In the genomic region with DNA sequence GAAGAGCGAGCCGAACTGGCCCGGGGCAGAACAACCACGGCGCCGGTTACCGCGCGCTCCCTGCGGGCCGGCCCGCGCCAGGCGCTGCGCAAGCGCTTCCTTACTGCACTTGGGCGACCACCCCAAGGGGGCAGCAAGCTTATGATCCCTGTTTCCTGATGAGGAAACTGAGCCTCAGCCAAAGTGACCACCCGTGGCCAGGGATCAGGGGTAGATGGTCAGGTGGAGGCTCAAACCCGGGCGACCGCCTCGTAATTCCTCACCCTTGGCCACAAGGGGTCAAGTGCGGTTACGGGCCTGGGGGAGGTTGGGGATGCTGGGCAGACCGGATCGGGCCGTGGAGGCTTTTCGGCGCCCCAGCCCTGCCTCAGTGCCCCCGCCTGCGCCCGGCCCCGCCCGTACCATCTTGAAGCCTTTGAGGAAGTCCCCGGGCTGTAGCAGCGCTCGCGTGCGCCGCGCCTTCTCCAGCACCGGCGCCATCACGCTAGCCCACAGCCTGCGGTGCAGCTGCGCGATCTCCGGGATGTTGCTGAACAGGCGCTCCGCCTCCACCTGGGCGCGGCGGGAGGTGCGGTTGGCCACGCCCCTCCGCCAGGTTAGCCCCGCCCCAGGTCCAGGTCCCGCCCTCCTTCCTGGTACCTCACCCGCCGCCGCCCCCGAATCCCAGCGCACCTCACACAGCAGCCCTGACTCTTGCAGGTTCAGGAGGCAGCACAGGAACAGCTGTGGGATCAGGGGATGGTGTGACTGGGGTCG, we compare ENCODE assay signal across 16 cellular contexts. TPM values are rescaled to one million over a fixed set of nuclear protein-coding genes. Genes with fewer than 3 reads are reported as not detected.
DNase-seq lines count a peak whose midpoint lies in the region; ATAC-seq and TF ChIP-seq lines count a peak whose summit lies in the region.
"Had no signal": no experiment of that assay in that cellular context is flagged by ENCODE, and none has a peak within 500 bp of the region (broad histone marks: within the 10 kb centered on the region; RNA-seq: fewer than 3 reads in every experiment).

No MANE protein-coding gene starts in this region.

- POLR2A ChIA-PET in activated CD8-positive, alpha-beta T cell treated with anti-CD3 and anti-CD28 coated beads for 36 hours (lab: Charles Lee): no interaction called here

- no peak for DNase-seq in HFFc6
- no peak for DNase-seq in NCI-H446 (lab: John Stamatoyannopoulos, UW)
- no peak for DNase-seq in activated CD8-positive, alpha-beta T cell treated with anti-CD3 and anti-CD28 coated beads for 36 hours
- DNase-seq: activated B cell treated with CpG ODN at 0.5 μM for 24 hours, activated T-cell treated with anti-CD3 and anti-CD28 coated beads for 4 hours, adrenal gland, BE2C, DMS79 treated with DMSO at 0.1 percent for 48 hours, immature natural killer cell, naive B cell had no signal

- H3K9me3 ChIP-seq in duodenal mucosa (ENCODE audit: control insufficient read depth in 1 of 2, low read length in 2 of 2) (no peaks in the 10 kb centered on the region), muscle layer of duodenum (ENCODE audit: control insufficient read depth in 1 of 2, low read length in 2 of 2) (no peaks in the 10 kb centered on the region)
- H3K9me3 ChIP-seq: adrenal gland, BE2C had no signal

- peak overlapping the region; percentile 67 to 76 for H3K9ac ChIP-seq in duodenal mucosa (ENCODE audit: low read depth in 1 of 2, low read length in 2 of 2)

- H3K27ac Mint-ChIP-seq in HFFc6: no peak overlapping the region
- H3K27ac Mint-ChIP-seq in activated CD8-positive, alpha-beta T cell treated with anti-CD3 and anti-CD28 coated beads for 36 hours: no peak overlapping the region
- H3K27ac Mint-ChIP-seq: activated B cell treated with CpG ODN at 0.5 μM for 24 hours; immature natural killer cell; naive B cell; stimulated activated naive CD8-positive, alpha-beta T cell treated with anti-CD3 and anti-CD28 coated beads, Interleukin-15, Interleukin-2, amounts not matched to agents 100 ng/mL and 50 ng/mL, for 24 hours had no signal

- no peaks in the 10 kb centered on the region for H3K36me3 Mint-ChIP-seq in HFFc6 (ENCODE audit: low read depth)
- no peaks in the 10 kb centered on the region for H3K36me3 Mint-ChIP-seq in activated CD8-positive, alpha-beta T cell treated with anti-CD3 and anti-CD28 coated beads for 36 hours (ENCODE audit: low read depth)
- H3K36me3 Mint-ChIP-seq: immature natural killer cell, naive B cell had no signal

- intact Hi-C loops in activated CD8-positive, alpha-beta T cell treated with anti-CD3 and anti-CD28 coated beads for 36 hours (cut with micrococcal nuclease): no loop called here

- no peaks in the 10 kb centered on the region for H3K9me3 Mint-ChIP-seq in HFFc6
- H3K9me3 Mint-ChIP-seq in activated CD8-positive, alpha-beta T cell treated with anti-CD3 and anti-CD28 coated beads for 36 hours: no peaks in the 10 kb centered on the region
- H3K9me3 Mint-ChIP-seq: activated B cell treated with CpG ODN at 0.5 μM for 24 hours; immature natural killer cell; naive B cell; stimulated activated naive CD8-positive, alpha-beta T cell treated with anti-CD3 and anti-CD28 coated beads, Interleukin-15, Interleukin-2, amounts not matched to agents 100 ng/mL and 50 ng/mL, for 24 hours had no signal

- peak overlapping the region; percentile 98 for H3K27ac ChIP-seq in duodenal mucosa (ENCODE audit: low read depth, low read length)
- peak overlapping the region; percentile 81 for H3K27ac ChIP-seq in muscle layer of duodenum (ENCODE audit: low read length)
- H3K27ac ChIP-seq: adrenal gland had no signal

- peak; percentile 10; the same call in 1 of the 2 replicates for TF ChIP-seq CTCF in HFFc6 (IDR thresholded peaks at IDR 0.05)
- no peak for TF ChIP-seq CTCF in activated CD8-positive, alpha-beta T cell treated with anti-CD3 and anti-CD28 coated beads for 36 hours (IDR thresholded peaks at IDR 0.05)

- H3K4me1 Mint-ChIP-seq in HFFc6 (ENCODE audit: low read depth): no peaks in the 10 kb centered on the region
- peaks cover 2% of the 10 kb centered on the region for H3K4me1 Mint-ChIP-seq in activated CD8-positive, alpha-beta T cell treated with anti-CD3 and anti-CD28 coated beads for 36 hours (ENCODE audit: low read depth)
- H3K4me1 Mint-ChIP-seq: activated B cell treated with CpG ODN at 0.5 μM for 24 hours, immature natural killer cell had no signal

- H3K27me3 ChIP-seq in duodenal mucosa (ENCODE audit: control insufficient read depth in 1 of 2, insufficient read depth in 2 of 2, low read length in 2 of 2): no peaks in the 10 kb centered on the region
- H3K27me3 ChIP-seq in muscle layer of duodenum (ENCODE audit: low read depth, low read length): no peaks in the 10 kb centered on the region
- H3K27me3 ChIP-seq: adrenal gland, BE2C had no signal

- H3K4me1 ChIP-seq in duodenal mucosa (ENCODE audit: control insufficient read depth in 1 of 2, insufficient read depth in 2 of 2, low read length in 2 of 2) (peaks cover 26 to 29% of the 10 kb centered on the region in 2 donors), muscle layer of duodenum (ENCODE audit: control insufficient read depth in 1 of 2, insufficient read depth in 2 of 2, low read length in 2 of 2) (no peaks in the 10 kb centered on the region)
- H3K4me1 ChIP-seq: adrenal gland, BE2C had no signal

- H3K4me3 Mint-ChIP-seq in HFFc6: no peak overlapping the region
- H3K4me3 Mint-ChIP-seq in activated CD8-positive, alpha-beta T cell treated with anti-CD3 and anti-CD28 coated beads for 36 hours: no peak overlapping the region
- H3K4me3 Mint-ChIP-seq: activated B cell treated with CpG ODN at 0.5 μM for 24 hours; immature natural killer cell; naive B cell; stimulated activated naive CD8-positive, alpha-beta T cell treated with anti-CD3 and anti-CD28 coated beads, Interleukin-15, Interleukin-2, amounts not matched to agents 100 ng/mL and 50 ng/mL, for 24 hours had no signal

- CTCF ChIA-PET in activated CD8-positive, alpha-beta T cell treated with anti-CD3 and anti-CD28 coated beads for 36 hours (lab: Charles Lee): interaction anchor here (0.8 to 2.6 kb wide), 8 partner anchors 8 to 48 kb away, joined by 3 to 10 read pairs (median 4); no protein-coding TSS in a partner anchor

- no peak for ATAC-seq in GM18909 (IDR thresholded peaks at IDR 0.05; ENCODE audit: poor library complexity, unreplicated experiment)
- ATAC-seq in activated CD8-positive, alpha-beta T cell treated with anti-CD3 and anti-CD28 coated beads for 36 hours: no peak
- ATAC-seq: GM12878 had no signal

- H3K4me3 ChIP-seq in duodenal mucosa (ENCODE audit: low read depth in 1 of 2, low read length in 2 of 2): peak overlapping the region; percentile 43 to 67
- no peak overlapping the region for H3K4me3 ChIP-seq in muscle layer of duodenum (ENCODE audit: low read depth in 1 of 2, low read length in 2 of 2)
- H3K4me3 ChIP-seq: adrenal gland, GM12878 had no signal

- H3K36me3 ChIP-seq in duodenal mucosa (ENCODE audit: control insufficient read depth in 1 of 2, insufficient read depth in 2 of 2, low read length in 2 of 2): peaks cover 12 to 16% of the 10 kb centered on the region in 2 donors
- H3K36me3 ChIP-seq in muscle layer of duodenum (ENCODE audit: control insufficient read depth in 1 of 2, insufficient read depth in 2 of 2, low read length in 2 of 2): peaks cover 0 to 34% of the 10 kb centered on the region in 2 donors
- H3K36me3 ChIP-seq: BE2C had no signal

- H3K27me3 Mint-ChIP-seq in HFFc6 (ENCODE audit: insufficient read depth): peaks cover 5% of the 10 kb centered on the region
- H3K27me3 Mint-ChIP-seq in activated CD8-positive, alpha-beta T cell treated with anti-CD3 and anti-CD28 coated beads for 36 hours: no peaks in the 10 kb centered on the region
- H3K27me3 Mint-ChIP-seq: stimulated activated naive CD8-positive, alpha-beta T cell treated with anti-CD3 and anti-CD28 coated beads, Interleukin-15, Interleukin-2, amounts not matched to agents 100 ng/mL and 50 ng/mL, for 24 hours had no signal

RNA-seq across cellular contexts. Expression of a gene that starts 5.3 kb away (rescaled TPM):
- 1 to 10 TPM; 1.8 to 3.2 (median 2.7) TPM for total RNA-seq in HFFc6 (2021; fragmentation: NEBNext Ultra II Directional; extraction: Animal tissue kit (Norgen Biotek cat#: 25700))
- total RNA-seq in activated CD8-positive, alpha-beta T cell treated with anti-CD3 and anti-CD28 coated beads for 36 hours: 10 to 100 TPM; 55.8 to 57.8 TPM

RNA-seq across cellular contexts. Expression of a gene that starts 20.2 kb away (rescaled TPM):
- total RNA-seq in HFFc6 (2021; fragmentation: NEBNext Ultra II Directional; extraction: Animal tissue kit (Norgen Biotek cat#: 25700)): 1 to 10 TPM; 6.4 to 7.2 (median 6.6) TPM
- 1 to 10 TPM; 1.7 to 1.8 TPM for total RNA-seq in activated CD8-positive, alpha-beta T cell treated with anti-CD3 and anti-CD28 coated beads for 36 hours

RNA-seq across cellular contexts. Expression of a gene that starts 46.7 kb away (rescaled TPM):
- not detected for total RNA-seq in HFFc6 (2021; fragmentation: NEBNext Ultra II Directional; extraction: Animal tissue kit (Norgen Biotek cat#: 25700))
- total RNA-seq in activated CD8-positive, alpha-beta T cell treated with anti-CD3 and anti-CD28 coated beads for 36 hours: under 1 TPM; 0.83 to 0.99 TPM
- total RNA-seq: OCI-LY7 had no signal

RNA-seq across cellular contexts. Expression of a gene that starts 51.5 kb away (rescaled TPM):
- under 1 TPM in 4 of 6 experiments, not detected in 2; 0.14 to 0.35 (median 0.30) TPM for total RNA-seq in HFFc6 (2021; fragmentation: NEBNext Ultra II Directional; extraction: Animal tissue kit (Norgen Biotek cat#: 25700))
- total RNA-seq in activated CD8-positive, alpha-beta T cell treated with anti-CD3 and anti-CD28 coated beads for 36 hours: under 1 TPM in 1 of 2 experiments, not detected in 1; 0.29 TPM
- total RNA-seq: activated B cell treated with CpG ODN at 0.5 μM for 24 hours, OCI-LY7 had no signal

Comparison
In these comparisons a context has a peak if more than half of its experiments do, and no peak if none do; other contexts are left out.
1. H3K4me3 ChIP-seq: peak in duodenal mucosa (2 of 2); none in muscle layer of duodenum (0 of 2).
2. RNA of a gene that starts 5.3 kb away (total RNA-seq): 55.8 to 57.8 TPM in activated CD8-positive, alpha-beta T cell treated with anti-CD3 and anti-CD28 coated beads for 36 hours; 1.8 to 3.2 TPM in HFFc6; every median in the first group is over 10 times any median in the second.